8 cellular contexts compared by ENCODE assay signal in genomic region chr7:27130540-27131389, GRCh38. TPM values are rescaled to one million over a fixed set of nuclear protein-coding genes. Genes with fewer than 3 reads are reported as not detected.
DNase-seq lines count a peak whose midpoint lies in the region; ATAC-seq and TF ChIP-seq lines count a peak whose summit lies in the region.

TSS of gene HOXA4 (minus strand) at chr7:27130757. CDS start at chr7:27130733, 24 bp downstream.

- peaks cover 16% of the 10 kb centered on the region for H3K4me1 Mint-ChIP-seq in activated naive CD8-positive, alpha-beta T cell treated with anti-CD3 and anti-CD28 coated beads for 36 hours

- no peak within 1 kb of the TSS for H3K27ac Mint-ChIP-seq in activated naive CD8-positive, alpha-beta T cell treated with anti-CD3 and anti-CD28 coated beads for 36 hours

- H3K27me3 Mint-ChIP-seq in activated naive CD8-positive, alpha-beta T cell treated with anti-CD3 and anti-CD28 coated beads for 36 hours = peaks cover 66% of the 10 kb centered on the region

- H3K36me3 Mint-ChIP-seq in activated naive CD8-positive, alpha-beta T cell treated with anti-CD3 and anti-CD28 coated beads for 36 hours = no peaks in the 10 kb centered on the region

- peak within 1 kb of the TSS; percentile 62 to 64 for H3K27ac ChIP-seq in right atrium auricular region

- H3K4me3 ChIP-seq in AG09309 (ENCODE audit: control insufficient read depth, low read depth, low read length) = peak within 1 kb of the TSS; percentile 75
- peak within 1 kb of the TSS; percentile 40 to 58 for H3K4me3 ChIP-seq in right atrium auricular region

- H3K36me3 ChIP-seq in right atrium auricular region = no peaks in the 10 kb centered on the region

- H3K9me3 ChIP-seq in right atrium auricular region = no peaks in the 10 kb centered on the region

- intact Hi-C loops in sciatic nerve (cut with DNase I) = no loop called here

- TF ChIP-seq CTCF in AG09309 (IDR thresholded peaks at IDR 0.05; ENCODE audit: control insufficient read depth, insufficient read depth, low read depth, low read length, missing control alignments) (no peak), right atrium auricular region (IDR thresholded peaks at IDR 0.05) (no peak)

- no peak for DNase-seq in AG09309 (ENCODE audit: low read depth)
- DNase-seq in SKM-1 treated with dmso at 0.1 percent for 144 hours (lab: John Stamatoyannopoulos, UW; ENCODE audit: unreplicated experiment) = peak; percentile 62
- DNase-seq in activated naive CD8-positive, alpha-beta T cell treated with anti-CD3 and anti-CD28 coated beads for 36 hours = peak; percentile 80
- no peak for DNase-seq in right atrium auricular region (ENCODE audit: low spot score)
- DNase-seq in sciatic nerve (ENCODE audit: low spot score) = peak; percentile 96
- no peak for DNase-seq in NCI-H774 (lab: John Stamatoyannopoulos, UW)
- no peak for DNase-seq in Kasumi-1 (lab: John Stamatoyannopoulos, UW)

- H3K4me3 Mint-ChIP-seq in activated naive CD8-positive, alpha-beta T cell treated with anti-CD3 and anti-CD28 coated beads for 36 hours = peak within 1 kb of the TSS; percentile 60

- peaks cover 0 to 10% of the 10 kb centered on the region in 2 donors for H3K4me1 ChIP-seq in right atrium auricular region

- no peaks in the 10 kb centered on the region for H3K9me3 Mint-ChIP-seq in activated naive CD8-positive, alpha-beta T cell treated with anti-CD3 and anti-CD28 coated beads for 36 hours

- peak; percentile 68 for ATAC-seq in HG02763 (IDR thresholded peaks at IDR 0.05; ENCODE audit: unreplicated experiment)
- ATAC-seq in sciatic nerve = peak; percentile 97

- peaks cover 14 to 21% of the 10 kb centered on the region in 2 donors for H3K27me3 ChIP-seq in right atrium auricular region

RNA-seq across cellular contexts. Expression of gene HOXA4, which starts in this region (rescaled TPM):
- not detected for total RNA-seq in activated naive CD8-positive, alpha-beta T cell treated with anti-CD3 and anti-CD28 coated beads for 36 hours
- total RNA-seq in right atrium auricular region (1 to 10 TPM in 1 of 2 donors, under 1 TPM in 1; 0.59 to 1.2 TPM), sciatic nerve (10.0 TPM)

Comparison
In these comparisons a context has a peak if more than half of its experiments do, and no peak if none do; other contexts are left out.
1. Peak in DNase-seq in activated naive CD8-positive, alpha-beta T cell treated with anti-CD3 and anti-CD28 coated beads for 36 hours; RNA of the gene not detected or under 1 TPM.
2. DNase-seq: peak in SKM-1 treated with dmso at 0.1 percent for 144 hours (single experiment) and sciatic nerve (single experiment); none in AG09309 (single experiment), right atrium auricular region (single experiment), NCI-H774 (single experiment) and Kasumi-1 (0 of 2).